10 cellular contexts compared by ENCODE assay signal in genomic region chr18:73235491-73235890, GRCh38.
DNase-seq lines count a peak whose midpoint lies in the region; ATAC-seq and TF ChIP-seq lines count a peak whose summit lies in the region.
"Had no signal": no experiment of that assay in that cellular context is flagged by ENCODE, and none has a peak within 500 bp of the region (broad histone marks: within the 10 kb centered on the region; RNA-seq: fewer than 3 reads in every experiment).

No MANE protein-coding gene starts in this region.

- no peak overlapping the region for H3K4me3 ChIP-seq in fibroblast of mammary gland (ENCODE audit: control insufficient read depth, low read depth, low read length)
- no peak overlapping the region for H3K4me3 ChIP-seq in CD8-positive, alpha-beta T cell (ENCODE audit: low read depth, low read length)
- H3K4me3 ChIP-seq: coronary artery had no signal

- H3K36me3 ChIP-seq in CD8-positive, alpha-beta T cell (ENCODE audit: insufficient read depth, low read length) = no peaks in the 10 kb centered on the region

- H3K4me1 ChIP-seq in CD8-positive, alpha-beta T cell (ENCODE audit: insufficient read depth, low read length) = no peaks in the 10 kb centered on the region

- no peak overlapping the region for H3K4me3 Mint-ChIP-seq in CD8-positive, alpha-beta T cell
- H3K4me3 Mint-ChIP-seq in immature natural killer cell = no peak overlapping the region

- H3K9me3 ChIP-seq in CD8-positive, alpha-beta T cell (ENCODE audit: low read length) = no peaks in the 10 kb centered on the region

- no peaks in the 10 kb centered on the region for H3K27me3 ChIP-seq in CD8-positive, alpha-beta T cell (ENCODE audit: insufficient read depth, low read length)

- POLR2A ChIA-PET in CD8-positive, alpha-beta T cell (lab: Charles Lee) = no interaction called here

- H3K27me3 Mint-ChIP-seq in CD8-positive, alpha-beta T cell (ENCODE audit: low read depth) = no peaks in the 10 kb centered on the region
- H3K27me3 Mint-ChIP-seq in immature natural killer cell (ENCODE audit: low read depth in 3 of 3) = peaks cover 0 to 1% (median 1%) of the 10 kb centered on the region in 3 donors

- no peak overlapping the region for H3K27ac Mint-ChIP-seq in CD8-positive, alpha-beta T cell
- H3K27ac Mint-ChIP-seq in immature natural killer cell = no peak overlapping the region

- H3K27ac ChIP-seq in CD8-positive, alpha-beta T cell (ENCODE audit: low read depth, low read length) = no peak overlapping the region
- H3K27ac ChIP-seq in caudate nucleus (ENCODE audit: low read depth, low read length) = no peak overlapping the region
- H3K27ac ChIP-seq: coronary artery had no signal

- CTCF ChIA-PET in CD8-positive, alpha-beta T cell (lab: Charles Lee) = no interaction called here

- ATAC-seq in GM21423 (IDR thresholded peaks at IDR 0.05; ENCODE audit: unreplicated experiment) (peak; percentile 78), HG03565 (IDR thresholded peaks at IDR 0.05; ENCODE audit: unreplicated experiment) (peak; percentile 82)
- ATAC-seq in CD8-positive, alpha-beta T cell = no peak
- ATAC-seq: Right ventricle myocardium inferior had no signal

- intact Hi-C loops in CD8-positive, alpha-beta T cell (cut with DNase I, micrococcal nuclease) = no loop called here

- no peaks in the 10 kb centered on the region for H3K36me3 Mint-ChIP-seq in CD8-positive, alpha-beta T cell
- no peaks in the 10 kb centered on the region for H3K36me3 Mint-ChIP-seq in immature natural killer cell

- DNase-seq in EH (ENCODE audit: low read depth) = peak; percentile 86
- DNase-seq in fibroblast of mammary gland (ENCODE audit: low read depth) = peak; percentile 93
- no peak for DNase-seq in CD8-positive, alpha-beta T cell
- DNase-seq in immature natural killer cell = no peak
- no peak for DNase-seq in caudate nucleus (lab: John Stamatoyannopoulos, UW)
- DNase-seq in activated T-cell treated with anti-CD3 and anti-CD28 coated beads, Interleukin-2, amount 50 U/mL, for 48 hours = no peak

- no peak for TF ChIP-seq CTCF in fibroblast of mammary gland (conservative IDR thresholded peaks at IDR 0.05; ENCODE audit: control insufficient read depth, insufficient read depth, low read depth, low read length)
- TF ChIP-seq CTCF in CD8-positive, alpha-beta T cell (IDR thresholded peaks at IDR 0.05) = no peak

- no peaks in the 10 kb centered on the region for H3K4me1 Mint-ChIP-seq in CD8-positive, alpha-beta T cell (ENCODE audit: low read depth)
- H3K4me1 Mint-ChIP-seq in immature natural killer cell = no peaks in the 10 kb centered on the region

- peaks cover 6% of the 10 kb centered on the region for H3K9me3 Mint-ChIP-seq in CD8-positive, alpha-beta T cell
- H3K9me3 Mint-ChIP-seq in immature natural killer cell = peaks cover 8 to 43% (median 27%) of the 10 kb centered on the region in 6 donors

Comparison
In these comparisons a context has a peak if more than half of its experiments do, and no peak if none do; other contexts are left out.
1. DNase-seq: peak in EH (single experiment) and fibroblast of mammary gland (single experiment); none in CD8-positive, alpha-beta T cell (0 of 7), immature natural killer cell (0 of 3), caudate nucleus (0 of 61) and activated T-cell treated with anti-CD3 and anti-CD28 coated beads, Interleukin-2, amount 50 U/mL, for 48 hours (0 of 2).